ENCODE assay signal across 10 cellular contexts in the genomic region with DNA sequence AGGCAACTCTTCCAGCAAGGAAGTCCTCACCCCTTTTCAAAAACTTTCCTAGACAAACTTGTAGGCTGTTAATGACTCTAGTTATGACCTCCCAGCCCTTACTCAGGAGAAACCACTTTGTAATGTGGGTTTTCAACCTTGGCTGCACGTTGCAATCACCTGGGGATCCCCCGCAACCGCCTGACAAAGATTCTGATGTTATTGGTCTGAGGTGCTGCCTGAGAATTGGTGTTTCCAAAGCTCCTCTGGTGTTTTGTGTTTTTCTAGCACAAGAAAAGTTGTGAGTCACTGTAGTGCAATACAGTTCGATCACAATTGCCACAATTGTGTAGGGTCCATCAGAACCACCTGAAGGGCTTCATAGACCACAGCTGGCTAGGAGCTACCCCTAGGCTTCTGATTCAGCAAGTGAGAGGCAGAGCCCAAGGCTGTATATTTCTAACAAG.
A peak's percentile ranks its signal among the peaks of the same experiment; 100 is the strongest.
DNase-seq lines count a peak whose midpoint lies in the region; ATAC-seq and TF ChIP-seq lines count a peak whose summit lies in the region.
"Had no signal": no experiment of that assay in that cellular context is flagged by ENCODE, and none has a peak within 500 bp of the region (broad histone marks: within the 10 kb centered on the region; RNA-seq: fewer than 3 reads in every experiment).

No MANE protein-coding gene starts in this region.

- H3K9me3 Mint-ChIP-seq in activated CD4-positive, alpha-beta T cell treated with anti-CD3 and anti-CD28 coated beads, Interleukin-2, amount 10 ng/mL, durations not matched to agents 7 days and 5 days: peaks cover 23% of the 10 kb centered on the region
- no peaks in the 10 kb centered on the region for H3K9me3 Mint-ChIP-seq in effector memory CD8-positive, alpha-beta T cell
- H3K9me3 Mint-ChIP-seq in mesothelial cell of epicardium: peaks cover 4% of the 10 kb centered on the region

- no peak overlapping the region for H3K27ac Mint-ChIP-seq in activated CD4-positive, alpha-beta T cell treated with anti-CD3 and anti-CD28 coated beads, Interleukin-2, amount 10 ng/mL, durations not matched to agents 7 days and 5 days
- peak overlapping the region; percentile 41 to 44 for H3K27ac Mint-ChIP-seq in effector memory CD8-positive, alpha-beta T cell
- no peak overlapping the region for H3K27ac Mint-ChIP-seq in mesothelial cell of epicardium

- CTCF ChIA-PET in activated CD4-positive, alpha-beta T cell treated with anti-CD3 and anti-CD28 coated beads, Interleukin-2, amount 10 ng/mL, durations not matched to agents 7 days and 5 days (lab: Charles Lee): interaction anchor here (0.7 kb wide), 1 partner anchor 11 kb away, joined by 3 read pairs; no protein-coding TSS in a partner anchor

- peaks cover 70% of the 10 kb centered on the region for H3K36me3 Mint-ChIP-seq in activated CD4-positive, alpha-beta T cell treated with anti-CD3 and anti-CD28 coated beads, Interleukin-2, amount 10 ng/mL, durations not matched to agents 7 days and 5 days (ENCODE audit: low read depth)
- peaks cover 6% of the 10 kb centered on the region for H3K36me3 Mint-ChIP-seq in effector memory CD8-positive, alpha-beta T cell (ENCODE audit: insufficient read depth)
- peaks cover 2% of the 10 kb centered on the region for H3K36me3 Mint-ChIP-seq in mesothelial cell of epicardium

- DNase-seq in activated CD4-positive, alpha-beta T cell treated with anti-CD3 and anti-CD28 coated beads for 48 hours: peak; percentile 46
- DNase-seq in activated CD4-positive, alpha-beta T cell treated with anti-CD3 and anti-CD28 coated beads, Interleukin-2, amount 10 ng/mL, durations not matched to agents 7 days and 5 days: no peak
- DNase-seq in effector memory CD8-positive, alpha-beta T cell: no peak
- no peak for DNase-seq in mesothelial cell of epicardium (ENCODE audit: low spot score in 2 of 2, unreplicated experiment in 2 of 2)
- DNase-seq in effector memory CD4-positive, alpha-beta T cell: no peak
- DNase-seq in KG1 (lab: John Stamatoyannopoulos, UW): no peak
- DNase-seq: brain microvascular endothelial cell, testis had no signal

- no peak overlapping the region for H3K4me3 ChIP-seq in effector memory CD4-positive, alpha-beta T cell (ENCODE audit: insufficient read depth, low read depth, low read length, poor library complexity, severe bottlenecking)
- H3K4me3 ChIP-seq: testis had no signal

- peaks cover 20% of the 10 kb centered on the region for H3K36me3 ChIP-seq in effector memory CD4-positive, alpha-beta T cell (ENCODE audit: control insufficient read depth, insufficient read depth, low read length)
- H3K36me3 ChIP-seq: brain microvascular endothelial cell had no signal

- no peaks in the 10 kb centered on the region for H3K27me3 Mint-ChIP-seq in activated CD4-positive, alpha-beta T cell treated with anti-CD3 and anti-CD28 coated beads, Interleukin-2, amount 10 ng/mL, durations not matched to agents 7 days and 5 days
- no peaks in the 10 kb centered on the region for H3K27me3 Mint-ChIP-seq in effector memory CD8-positive, alpha-beta T cell
- H3K27me3 Mint-ChIP-seq in mesothelial cell of epicardium (ENCODE audit: low read depth): peaks cover 4% of the 10 kb centered on the region

- TF ChIP-seq CTCF in mesothelial cell of epicardium (IDR thresholded peaks at IDR 0.05; ENCODE audit: unreplicated experiment): no peak

- H3K9me3 ChIP-seq in effector memory CD4-positive, alpha-beta T cell (ENCODE audit: control insufficient read depth, low read length): no peaks in the 10 kb centered on the region
- H3K9me3 ChIP-seq: testis had no signal

- no peaks in the 10 kb centered on the region for H3K27me3 ChIP-seq in effector memory CD4-positive, alpha-beta T cell (replicated peaks; ENCODE audit: control insufficient read depth, insufficient read depth, low read length, poor library complexity, severe bottlenecking)
- H3K27me3 ChIP-seq: brain microvascular endothelial cell, testis had no signal

- peaks cover 8% of the 10 kb centered on the region for H3K4me1 Mint-ChIP-seq in activated CD4-positive, alpha-beta T cell treated with anti-CD3 and anti-CD28 coated beads, Interleukin-2, amount 10 ng/mL, durations not matched to agents 7 days and 5 days
- H3K4me1 Mint-ChIP-seq in effector memory CD8-positive, alpha-beta T cell (ENCODE audit: low read depth in 2 of 2): no peaks in the 10 kb centered on the region
- no peaks in the 10 kb centered on the region for H3K4me1 Mint-ChIP-seq in mesothelial cell of epicardium

- POLR2A ChIA-PET in activated CD4-positive, alpha-beta T cell treated with anti-CD3 and anti-CD28 coated beads, Interleukin-2, amount 10 ng/mL, durations not matched to agents 7 days and 5 days (lab: Charles Lee): no interaction called here

- no peaks in the 10 kb centered on the region for H3K4me1 ChIP-seq in effector memory CD4-positive, alpha-beta T cell (ENCODE audit: control insufficient read depth, insufficient read depth, low read length, poor library complexity, severe bottlenecking)
- H3K4me1 ChIP-seq: testis had no signal

- ATAC-seq in GM19463 (IDR thresholded peaks at IDR 0.05; ENCODE audit: unreplicated experiment) (peak; percentile 88), HG03103 (IDR thresholded peaks at IDR 0.05; ENCODE audit: low read depth, unreplicated experiment) (peak; percentile 46)
- ATAC-seq in effector memory CD8-positive, alpha-beta T cell (replicated peaks): no peak

- no peak overlapping the region for H3K27ac ChIP-seq in effector memory CD4-positive, alpha-beta T cell (ENCODE audit: insufficient read depth, low read length, poor library complexity, severe bottlenecking)
- H3K27ac ChIP-seq: brain microvascular endothelial cell, testis had no signal

- H3K4me3 Mint-ChIP-seq in activated CD4-positive, alpha-beta T cell treated with anti-CD3 and anti-CD28 coated beads, Interleukin-2, amount 10 ng/mL, durations not matched to agents 7 days and 5 days: no peak overlapping the region
- no peak overlapping the region for H3K4me3 Mint-ChIP-seq in effector memory CD8-positive, alpha-beta T cell
- H3K4me3 Mint-ChIP-seq in mesothelial cell of epicardium: no peak overlapping the region

Comparison
In these comparisons a context has a peak if more than half of its experiments do, and no peak if none do; other contexts are left out.
1. H3K27ac Mint-ChIP-seq: peak in effector memory CD8-positive, alpha-beta T cell (2 of 2); none in activated CD4-positive, alpha-beta T cell treated with anti-CD3 and anti-CD28 coated beads, Interleukin-2, amount 10 ng/mL, durations not matched to agents 7 days and 5 days (single experiment) and mesothelial cell of epicardium (single experiment).